ENCODE assay signal across 21 cellular contexts in genomic region chr14:57928732-57929131, GRCh38.
"Had no signal": no experiment of that assay in that cellular context is flagged by ENCODE, and none has a peak within 500 bp of the region (broad histone marks: within the 10 kb centered on the region; RNA-seq: fewer than 3 reads in every experiment).

No MANE protein-coding gene starts in this region.

- H3K4me3 ChIP-seq: breast epithelium, colonic mucosa, esophagus muscularis mucosa, gastrocnemius medialis, left lung, upper lobe of right lung had no signal

- DNase-seq: activated CD4-positive, alpha-beta memory T cell treated with anti-CD3 and anti-CD28 coated beads for 36 hours; activated CD4-positive, alpha-beta T cell treated with anti-CD3 and anti-CD28 coated beads for 48 hours; activated naive CD4-positive, alpha-beta T cell treated with Interleukin-2 at 50 U/mL for 16 hours; activated naive CD8-positive, alpha-beta T cell treated with anti-CD3 and anti-CD28 coated beads for 36 hours; activated T-cell treated with anti-CD3 and anti-CD28 coated beads, Interleukin-2, amount 50 U/mL, for 48 hours; colonic mucosa; gastrocnemius medialis; hippocampal formation; kidney glomerular epithelial cell; left lung; naive thymus-derived CD4-positive, alpha-beta T cell; occipital lobe; posterior cingulate gyrus; small intestine; stimulated activated CD8-positive, alpha-beta memory T cell treated with anti-CD3 and anti-CD28 coated beads, Interleukin-4, amount 100 ng/mL, for 48 hours; stimulated activated naive CD4-positive, alpha-beta T cell; T-helper 9 cell; upper lobe of right lung had no signal

- H3K27me3 ChIP-seq: breast epithelium, colonic mucosa, esophagus muscularis mucosa, gastrocnemius medialis, left lung, upper lobe of right lung had no signal

- H3K36me3 ChIP-seq: breast epithelium, colonic mucosa, esophagus muscularis mucosa, gastrocnemius medialis, left lung, upper lobe of right lung had no signal

- H3K4me1 ChIP-seq: breast epithelium, colonic mucosa, esophagus muscularis mucosa, gastrocnemius medialis, left lung, upper lobe of right lung had no signal

- H3K9me3 ChIP-seq: colonic mucosa, esophagus muscularis mucosa, gastrocnemius medialis, upper lobe of right lung had no signal

- H3K27ac ChIP-seq: breast epithelium, colonic mucosa, esophagus muscularis mucosa, gastrocnemius medialis, left lung, upper lobe of right lung had no signal

- ATAC-seq: gastrocnemius medialis; left lung; naive thymus-derived CD4-positive, alpha-beta T cell; sciatic nerve; upper lobe of right lung had no signal
